ENCODE assay signal across 1 cellular context in genomic region chr17:61461586-61461966, GRCh38.
TF ChIP-seq lines count a peak whose summit lies in the region.

No MANE protein-coding gene starts in this region.

TF ChIP-seq in K562, 482 proteins besides CTCF, POLR2A, EP300 and RAD21 (continued from another document):
- TF ChIP-seq ATF3 (IDR thresholded peaks at IDR 0.05) (no peak), ATF3 (CRISPR knock-in tag; conservative IDR thresholded peaks at IDR 0.05) (no peak), SMAD1 (IDR thresholded peaks at IDR 0.05; ENCODE audit: low read depth, low read length, partially characterized antibody) (no peak), ZNF561 (CRISPR knock-in tag; conservative IDR thresholded peaks at IDR 0.05) (no peak), ZNF584 (CRISPR knock-in tag; IDR thresholded peaks at IDR 0.05; ENCODE audit: low read depth) (no peak), ZNF165 (CRISPR knock-in tag; IDR thresholded peaks at IDR 0.05; ENCODE audit: borderline replicate concordance) (no peak), NCOA1 (IDR thresholded peaks at IDR 0.05; ENCODE audit: low read depth) (no peak), ZNF24 (IDR thresholded peaks at IDR 0.05) (no peak), BRD9 (IDR thresholded peaks at IDR 0.05; ENCODE audit: low read depth, partially characterized antibody) (no peak), NELFE (IDR thresholded peaks at IDR 0.05; ENCODE audit: insufficient read depth, insufficient read length) (no peak), FIP1L1 (IDR thresholded peaks at IDR 0.05; ENCODE audit: low read depth, low read length, poor library complexity, severe bottlenecking) (no peak), KDM2B (CRISPR knock-in tag; IDR thresholded peaks at IDR 0.05) (no peak), MAX (CRISPR knock-in tag; IDR thresholded peaks at IDR 0.05) (no peak), ZNF384 (IDR thresholded peaks at IDR 0.05; ENCODE audit: low read depth, low read length) (no peak)
- TF ChIP-seq, protein P1, sequence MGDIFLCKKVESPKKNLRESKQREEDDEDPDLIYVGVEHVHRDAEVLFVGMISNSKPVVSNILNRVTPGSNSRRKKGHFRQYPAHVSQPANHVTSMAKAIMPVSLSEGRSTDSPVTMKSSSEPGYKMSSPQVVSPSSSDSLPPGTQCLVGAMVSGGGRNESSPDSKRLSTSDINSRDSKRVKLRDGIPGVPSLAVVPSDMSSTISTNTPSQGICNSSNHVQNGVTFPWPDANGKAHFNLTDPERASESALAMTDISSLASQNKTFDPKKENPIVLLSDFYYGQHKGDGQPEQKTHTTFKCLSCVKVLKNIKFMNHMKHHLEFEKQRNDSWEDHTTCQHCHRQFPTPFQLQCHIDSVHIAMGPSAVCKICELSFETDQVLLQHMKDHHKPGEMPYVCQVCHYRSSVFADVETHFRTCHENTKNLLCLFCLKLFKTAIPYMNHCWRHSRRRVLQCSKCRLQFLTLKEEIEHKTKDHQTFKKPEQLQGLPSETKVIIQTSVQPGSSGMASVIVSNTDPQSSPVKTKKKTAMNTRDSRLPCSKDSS (IDR thresholded peaks at IDR 0.05; ENCODE audit: low read depth, partially characterized antibody) = no peak
TF ChIP-seq in K562: peak in this region for 0.
